ENCODE assay signal across 2 cellular contexts in the genomic region with DNA sequence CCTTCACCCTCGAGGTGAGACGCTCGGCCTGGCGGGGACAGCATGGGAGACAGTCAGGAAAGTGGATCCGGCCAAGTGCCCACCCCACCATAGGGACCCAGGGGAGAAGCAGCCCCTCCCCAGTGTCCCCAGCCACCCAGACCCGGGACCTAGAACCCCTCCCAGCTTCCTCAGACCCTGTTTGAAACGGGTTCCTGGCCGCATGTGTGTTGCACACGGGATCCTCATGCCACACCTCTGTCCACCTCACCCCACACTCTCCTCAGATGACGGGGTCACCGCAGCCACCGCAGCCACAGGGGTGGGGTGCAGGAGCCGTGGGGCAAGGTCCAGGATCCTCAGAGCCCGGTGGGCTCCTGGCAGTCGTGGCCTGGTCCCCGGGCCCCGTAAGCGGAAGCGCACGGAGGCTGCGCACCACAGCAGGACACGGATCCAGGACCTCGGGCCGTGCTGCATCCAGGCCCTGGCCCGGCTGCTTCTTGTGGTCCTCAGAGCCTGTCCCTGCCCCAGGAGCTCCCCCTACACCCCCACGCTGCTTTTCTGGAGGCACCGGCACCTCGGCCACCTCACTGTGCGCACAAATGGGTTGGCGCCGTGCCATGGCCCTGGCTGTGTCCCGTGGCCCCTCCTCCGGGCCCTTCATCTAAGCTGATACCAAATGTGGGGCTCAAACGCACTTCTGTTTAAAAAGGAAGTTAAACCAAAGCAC.
TF ChIP-seq lines count a peak whose summit lies in the region.

No MANE protein-coding gene starts in this region.

TF ChIP-seq in K562, 482 proteins besides CTCF, POLR2A, EP300 and RAD21:
- TF ChIP-seq NFIC (IDR thresholded peaks at IDR 0.05): peak; percentile 56
- no peak for TF ChIP-seq LEF1 (IDR thresholded peaks at IDR 0.05)

TF ChIP-seq in GM12891, 5 proteins besides CTCF, POLR2A, EP300 and RAD21:
- no peak for TF ChIP-seq PAX5 (IDR thresholded peaks at IDR 0.05; ENCODE audit: insufficient read depth, low read length, severe bottlenecking)
- TF ChIP-seq POLR2AphosphoS5 (IDR thresholded peaks at IDR 0.05; ENCODE audit: low read depth, low read length): no peak
- TF ChIP-seq SPI1 (IDR thresholded peaks at IDR 0.05; ENCODE audit: low read depth, low read length): no peak
- TF ChIP-seq TAF1 (IDR thresholded peaks at IDR 0.05; ENCODE audit: low read depth, low read length): no peak
- no peak for TF ChIP-seq POU2F2 (IDR thresholded peaks at IDR 0.05; ENCODE audit: low read depth, low read length)
